In genomic region chr12:82728710-82729109, GRCh38 we compare ENCODE assay signal across 25 cellular contexts. TPM values are rescaled to one million over a fixed set of nuclear protein-coding genes. Genes with fewer than 3 reads are reported as not detected.
DNase-seq lines count a peak whose midpoint lies in the region; ATAC-seq, FAIRE-seq and TF ChIP-seq lines count a peak whose summit lies in the region.
"Had no signal": no experiment of that assay in that cellular context is flagged by ENCODE, and none has a peak within 500 bp of the region (broad histone marks: within the 10 kb centered on the region; RNA-seq: fewer than 3 reads in every experiment).

No MANE protein-coding gene starts in this region.

- POLR2A ChIA-PET in H1 (lab: Charles Lee; ENCODE audit: partially characterized antibody): no interaction called here

- H2BK15ac ChIP-seq in H1 (ENCODE audit: low read length): no peak overlapping the region

- intact Hi-C loops in activated T-helper 2 cell treated with anti-CD3 and anti-CD28 coated beads, Interferon-gamma antibody, Interleukin-2, Interleukin-4, amounts not matched to agents 10 μg/mL and 5 μg/mL and 100 μg/mL, durations not matched to agents 14 hours and 24 hours and 36 hours (cut with micrococcal nuclease): no loop called here

- H4K20me1 ChIP-seq in H1 (replicated peaks in 1 of 2; ENCODE audit: control insufficient read depth in 1 of 2, insufficient read depth in 2 of 2, low read length in 2 of 2): no peaks in the 10 kb centered on the region
- H4K20me1 ChIP-seq: BLaER1 treated with 17β-estradiol and CSF1 and Interleukin-3, amounts not matched to agents 10 nM and 100 nM had no signal

- H4K8ac ChIP-seq in H1 (ENCODE audit: extremely low read depth, insufficient read depth, low read length): 0 out of 2 replicates have a peak overlapping the region, but pooled peaks have one; percentile 25
- H4K8ac ChIP-seq in trophoblast cell (ENCODE audit: low read depth, low read length): no peak overlapping the region

- no peak overlapping the region for H3K9ac ChIP-seq in H1 (replicated peaks in 1 of 4; ENCODE audit: extremely low read depth in 1 of 4, low read depth in 3 of 4, low read length in 3 of 4)
- no peak overlapping the region for H3K9ac ChIP-seq in trophoblast cell (ENCODE audit: low read length)
- H3K9ac ChIP-seq: BLaER1 treated with 17β-estradiol and CSF1 and Interleukin-3, amounts not matched to agents 10 nM and 100 nM had no signal

- no peak for TF ChIP-seq CTCF in RWPE2 (IDR thresholded peaks at IDR 0.05; ENCODE audit: poor library complexity, severe bottlenecking)
- no peak for TF ChIP-seq CTCF in H1 (IDR thresholded peaks at IDR 0.05; ENCODE audit: control extremely low read depth in 1 of 3, insufficient read depth in 1 of 3, low read depth in 1 of 3, low read length in 3 of 3)

- H3K14ac ChIP-seq in H1 (ENCODE audit: insufficient read length): no peak overlapping the region
- H3K14ac ChIP-seq in trophoblast cell (ENCODE audit: low read length): no peak overlapping the region

- WGBS in H1 (ENCODE audit: extremely low coverage in 1 of 2, insufficient coverage in 1 of 2, insufficient read length in 1 of 2, insufficient replicate concordance in 2 of 2, low coverage in 1 of 2, low lambda C conversion rate in 2 of 2, missing lambda C conversion rate in 1 of 2), 2 experiments: 97% methylated on average over 16 of the region's 22 CpGs; no CpG with 5 or more reads in 1 of the 2 experiments
- WGBS in trophoblast cell (ENCODE audit: extremely low coverage, insufficient coverage, insufficient read length): no CpG with 5 or more reads among the region's 22 CpGs

- no peak overlapping the region for H2AFZ ChIP-seq in H1 (ENCODE audit: low read length)
- no peak overlapping the region for H2AFZ ChIP-seq in trophoblast cell (ENCODE audit: insufficient read depth, low read length, poor library complexity)
- H2AFZ ChIP-seq: GM23338 had no signal

- DNase-seq in RWPE2 (ENCODE audit: low spot score) (peak; percentile 48), H1 (ENCODE audit: low read depth in 1 of 2, low spot score in 2 of 2) (no peak), trophoblast cell (no peak), HUDEP-2 (lab: John Stamatoyannopoulos, UW; ENCODE audit: unreplicated experiment in 76 of 76) (no peak), foreskin melanocyte (no peak)
- no peak for DNase-seq in activated T-helper 2 cell treated with anti-CD3 and anti-CD28 coated beads, Interferon-gamma antibody, Interleukin-2, Interleukin-4, amounts not matched to agents 10 μg/mL and 5 μg/mL and 100 μg/mL, durations not matched to agents 14 hours and 24 hours and 36 hours (ENCODE audit: low spot score)
- DNase-seq: 8988T; ACHN; AML-193; BE2C; CD4-positive, alpha-beta T cell; CD8-positive, alpha-beta memory T cell; DMS 273 treated with DMSO at 0.1 percent for 48 hours; DMS79; EL; GDM1 had no signal

- no peak for ATAC-seq in RWPE2 (ENCODE audit: low read depth)
- ATAC-seq: A549, GM12878, GM23338 had no signal

- no peaks in the 10 kb centered on the region for H3K9me3 Mint-ChIP-seq in activated T-helper 2 cell treated with anti-CD3 and anti-CD28 coated beads, Interferon-gamma antibody, Interleukin-2, Interleukin-4, amounts not matched to agents 10 μg/mL and 5 μg/mL and 100 μg/mL, durations not matched to agents 14 hours and 24 hours and 36 hours
- H3K9me3 Mint-ChIP-seq: CD4-positive, alpha-beta T cell; CD8-positive, alpha-beta memory T cell had no signal

- H3K18ac ChIP-seq in H1 (ENCODE audit: extremely low read depth, low read length) (no peak overlapping the region), trophoblast cell (ENCODE audit: low read length) (peak overlapping the region; percentile 17)

- no peak for FAIRE-seq in H1 (lab: Jason Lieb, UNC)
- FAIRE-seq: A549, D721Med, GM12878, GM19239, H54 had no signal

- no peaks in the 10 kb centered on the region for H3K4me1 Mint-ChIP-seq in activated T-helper 2 cell treated with anti-CD3 and anti-CD28 coated beads, Interferon-gamma antibody, Interleukin-2, Interleukin-4, amounts not matched to agents 10 μg/mL and 5 μg/mL and 100 μg/mL, durations not matched to agents 14 hours and 24 hours and 36 hours (ENCODE audit: low read depth)

- no peak for TF ChIP-seq RAD21 in H1 (IDR thresholded peaks at IDR 0.05 in 1 of 2, conservative IDR thresholded peaks at IDR 0.05 in 1 of 2; ENCODE audit: low read depth in 2 of 2, low read length in 2 of 2)

- H2AK5ac ChIP-seq in H1 (ENCODE audit: low read depth, low read length) (no peak overlapping the region), trophoblast cell (ENCODE audit: low read length) (no peak overlapping the region)

- H3K4me3 Mint-ChIP-seq in activated T-helper 2 cell treated with anti-CD3 and anti-CD28 coated beads, Interferon-gamma antibody, Interleukin-2, Interleukin-4, amounts not matched to agents 10 μg/mL and 5 μg/mL and 100 μg/mL, durations not matched to agents 14 hours and 24 hours and 36 hours (ENCODE audit: low read depth): no peak overlapping the region
- H3K4me3 Mint-ChIP-seq: CD14-positive monocyte; CD4-positive, alpha-beta T cell; CD8-positive, alpha-beta memory T cell; GM23338 had no signal

- H2BK120ac ChIP-seq in H1 (replicated peaks; ENCODE audit: low read depth, low read length) (no peak overlapping the region), trophoblast cell (ENCODE audit: insufficient read depth, low read length, poor library complexity) (no peak overlapping the region)

- H3K27ac ChIP-seq in RWPE2 (ENCODE audit: poor library complexity, severe bottlenecking) (no peak overlapping the region), H1 (ENCODE audit: low read depth, low read length) (no peak overlapping the region), trophoblast cell (ENCODE audit: low read depth, low read length) (no peak overlapping the region)
- H3K27ac ChIP-seq: A549; BLaER1 treated with 17β-estradiol and CSF1 and Interleukin-3, amounts not matched to agents 10 nM and 100 nM had no signal

- H3K36me3 Mint-ChIP-seq in activated T-helper 2 cell treated with anti-CD3 and anti-CD28 coated beads, Interferon-gamma antibody, Interleukin-2, Interleukin-4, amounts not matched to agents 10 μg/mL and 5 μg/mL and 100 μg/mL, durations not matched to agents 14 hours and 24 hours and 36 hours (ENCODE audit: low read depth): no peaks in the 10 kb centered on the region

- no peaks in the 10 kb centered on the region for H3K79me1 ChIP-seq in H1 (ENCODE audit: low read depth, low read length)
- H3K79me1 ChIP-seq in trophoblast cell (ENCODE audit: low read length): peaks cover 2% of the 10 kb centered on the region

- no peak overlapping the region for H3K27ac Mint-ChIP-seq in activated T-helper 2 cell treated with anti-CD3 and anti-CD28 coated beads, Interferon-gamma antibody, Interleukin-2, Interleukin-4, amounts not matched to agents 10 μg/mL and 5 μg/mL and 100 μg/mL, durations not matched to agents 14 hours and 24 hours and 36 hours
- H3K27ac Mint-ChIP-seq: CD14-positive monocyte; CD4-positive, alpha-beta T cell; CD8-positive, alpha-beta memory T cell; GM23338 had no signal

- H2BK20ac ChIP-seq in H1 (ENCODE audit: low read length): no peak overlapping the region

- CTCF ChIA-PET in H1 (lab: Charles Lee; ENCODE audit: partially characterized antibody): interaction anchor here (0.7 to 1.7 kb wide), 2 partner anchors 24 to 37 kb away, joined by 3 read pairs; no protein-coding TSS in a partner anchor

- H4K91ac ChIP-seq in H1 (replicated peaks; ENCODE audit: insufficient read length, low read length) (no peak overlapping the region), trophoblast cell (ENCODE audit: low read depth, low read length) (no peak overlapping the region)

- no peak for TF ChIP-seq EP300 in H1 (IDR thresholded peaks at IDR 0.05; ENCODE audit: borderline replicate concordance in 1 of 2, low read depth in 2 of 2, low read length in 2 of 2)

- H3K56ac ChIP-seq in H1 (replicated peaks; ENCODE audit: insufficient read length, low read depth, low read length): no peak overlapping the region

- H3K27me3 ChIP-seq in RWPE2 (ENCODE audit: insufficient read depth, poor library complexity, severe bottlenecking): no peaks in the 10 kb centered on the region
- H3K27me3 ChIP-seq in H1 (replicated peaks in 1 of 4; ENCODE audit: control insufficient read depth in 3 of 4, extremely low read depth in 1 of 4, insufficient read depth in 3 of 4, low read length in 3 of 4): no peaks in the 10 kb centered on the region
- no peaks in the 10 kb centered on the region for H3K27me3 ChIP-seq in trophoblast cell (ENCODE audit: insufficient read depth, low read length)
- H3K27me3 ChIP-seq: BE2C; BLaER1 treated with 17β-estradiol and CSF1 and Interleukin-3, amounts not matched to agents 10 nM and 100 nM had no signal

- no peaks in the 10 kb centered on the region for H3K36me3 ChIP-seq in RWPE2 (ENCODE audit: low read depth)
- peaks cover 0 to 4% (median 0%) of the 10 kb centered on the region in 4 experiments; a peak in 1 of 8 replicates for H3K36me3 ChIP-seq in H1 (ENCODE audit: control insufficient read depth in 2 of 4, insufficient read depth in 4 of 4, low read length in 3 of 4)
- H3K36me3 ChIP-seq in trophoblast cell (ENCODE audit: control insufficient read depth in 1 of 2, insufficient read depth in 2 of 2, low read length in 2 of 2): peaks cover 10 to 11% of the 10 kb centered on the region in 2 experiments
- H3K36me3 ChIP-seq: BE2C; BLaER1 treated with 17β-estradiol and CSF1 and Interleukin-3, amounts not matched to agents 10 nM and 100 nM; HAP-1 had no signal

- TF ChIP-seq POLR2A in H1 (IDR thresholded peaks at IDR 0.05; ENCODE audit: control extremely low read depth in 1 of 2, low read depth in 2 of 2, low read length in 2 of 2): no peak

- no peak overlapping the region for H3K23ac ChIP-seq in H1 (ENCODE audit: insufficient read length)
- H3K23ac ChIP-seq in trophoblast cell (ENCODE audit: low read length): no peak overlapping the region

- H3K4me2 ChIP-seq in H1 (ENCODE audit: insufficient read depth in 1 of 2, low read depth in 2 of 2, low read length in 2 of 2) (no peak overlapping the region), trophoblast cell (ENCODE audit: low read length) (no peak overlapping the region)
- H3K4me2 ChIP-seq: A549; BLaER1 treated with 17β-estradiol and CSF1 and Interleukin-3, amounts not matched to agents 10 nM and 100 nM; GM23338 had no signal

- no peak overlapping the region for H4K5ac ChIP-seq in H1 (ENCODE audit: insufficient read length, low read depth, low read length)

- H3K79me2 ChIP-seq in H1 (ENCODE audit: control insufficient read depth in 1 of 2, insufficient read depth in 2 of 2, low read length in 2 of 2) (no peaks in the 10 kb centered on the region), trophoblast cell (ENCODE audit: control insufficient read depth, insufficient read depth, low read length, poor library complexity) (peaks cover 2% of the 10 kb centered on the region)

- peak overlapping the region; percentile 14 for H4K12ac ChIP-seq in trophoblast cell (ENCODE audit: low read depth, low read length)

- no peaks in the 10 kb centered on the region for H3K4me1 ChIP-seq in RWPE2 (ENCODE audit: insufficient read depth, poor library complexity, severe bottlenecking)
- 0 out of 7 replicates have a peak, but pooled peaks cover 0 to 2% (median under 1%) of the 10 kb centered on the region in 4 experiments for H3K4me1 ChIP-seq in H1 (replicated peaks in 1 of 4; ENCODE audit: control insufficient read depth in 3 of 4, insufficient read depth in 4 of 4, low read length in 3 of 4)
- H3K4me1 ChIP-seq in trophoblast cell (ENCODE audit: control insufficient read depth in 1 of 2, insufficient read depth in 2 of 2, low read length in 2 of 2): peaks cover 0 to 2% of the 10 kb centered on the region in 2 experiments
- H3K4me1 ChIP-seq: A549; BLaER1 treated with 17β-estradiol and CSF1 and Interleukin-3, amounts not matched to agents 10 nM and 100 nM had no signal

- H2BK12ac ChIP-seq in H1 (ENCODE audit: low read depth, low read length): no peak overlapping the region
- no peak overlapping the region for H2BK12ac ChIP-seq in trophoblast cell (ENCODE audit: low read length)

- H3K4me3 ChIP-seq in RWPE2 (ENCODE audit: severe bottlenecking) (no peak overlapping the region), H1 (ENCODE audit: extremely low read depth in 1 of 4, insufficient read depth in 2 of 4, low read depth in 3 of 4, low read length in 4 of 4) (no peak overlapping the region), trophoblast cell (ENCODE audit: low read depth, low read length) (no peak overlapping the region)
- H3K4me3 ChIP-seq: A549; BLaER1 treated with 17β-estradiol and CSF1 and Interleukin-3, amounts not matched to agents 10 nM and 100 nM; GM12878; GM23338; HAP-1 had no signal

- H3K23me2 ChIP-seq in H1 (ENCODE audit: low read depth, low read length): no peaks in the 10 kb centered on the region

- H3K27me3 Mint-ChIP-seq in activated T-helper 2 cell treated with anti-CD3 and anti-CD28 coated beads, Interferon-gamma antibody, Interleukin-2, Interleukin-4, amounts not matched to agents 10 μg/mL and 5 μg/mL and 100 μg/mL, durations not matched to agents 14 hours and 24 hours and 36 hours (ENCODE audit: low read depth): no peaks in the 10 kb centered on the region
- H3K27me3 Mint-ChIP-seq: CD4-positive, alpha-beta T cell; CD8-positive, alpha-beta memory T cell had no signal

- H2BK5ac ChIP-seq in H1 (ENCODE audit: low read depth, low read length): no peak overlapping the region
- no peak overlapping the region for H2BK5ac ChIP-seq in trophoblast cell (ENCODE audit: low read depth, low read length, poor library complexity)

- no peaks in the 10 kb centered on the region for H3K9me3 ChIP-seq in RWPE2 (ENCODE audit: severe bottlenecking)
- peaks cover 0 to 7% of the 10 kb centered on the region in 2 experiments; a peak in 1 of 4 replicates for H3K9me3 ChIP-seq in H1 (ENCODE audit: insufficient read depth in 2 of 2, low read depth in 1 of 2, low read length in 1 of 2)
- H3K9me3 ChIP-seq in trophoblast cell (ENCODE audit: insufficient read depth, low read depth, low read length): peaks cover 5% of the 10 kb centered on the region
- H3K9me3 ChIP-seq: A549, BE2C, HAP-1 had no signal

- H3K4ac ChIP-seq in H1 (replicated peaks; ENCODE audit: insufficient read length, low read depth, low read length): no peak overlapping the region
- peak overlapping the region; percentile 12 for H3K4ac ChIP-seq in trophoblast cell (ENCODE audit: low read depth, low read length)

RNA-seq across cellular contexts. Expression of gene TMTC2, which starts 42.0 kb away (rescaled TPM):
- 3.9 and 4.2 TPM in 2 replicates for total RNA-seq in H1 (2021; fragmentation: NEBNext Ultra II Directional; extraction: Animal tissue kit (Norgen Biotek cat#: 25700))
- 2.3 and 2.7 TPM in 2 replicates for polyA plus RNA-seq in H1 (2011; rRNA removed)
- polyA plus RNA-seq in H1 (2011; cell fraction: cytosol; rRNA removed): 2.8 TPM
- 5.5 TPM for polyA plus RNA-seq in H1 (2011; cell fraction: nucleus; rRNA removed)
- polyA plus RNA-seq in H1 (2012, experiment 1 of 2): 2.4 to 2.9 TPM (median 2.5 TPM) in 4 replicates
- 0.59 TPM for polyA plus RNA-seq in H1 (2012, experiment 2 of 2)
- 3.2 TPM for polyA plus RNA-seq in H1 (2013, experiment 1 of 2)
- 3.6 TPM for polyA plus RNA-seq in H1 (2013, experiment 2 of 2)
- 10.5 and 10.8 TPM in 2 replicates for polyA minus RNA-seq in H1 (2011; rRNA and poly(A)+ RNA removed)
- polyA minus RNA-seq in H1 (2011; cell fraction: cytosol; rRNA and poly(A)+ RNA removed): 3.8 TPM
- polyA minus RNA-seq in H1 (2011; cell fraction: nucleus; rRNA and poly(A)+ RNA removed): 31.0 TPM
- 36.7 and 39.0 TPM in 2 replicates for polyA plus RNA-seq in trophoblast cell (2013)
- total RNA-seq in activated T-helper 2 cell treated with anti-CD3 and anti-CD28 coated beads, Interferon-gamma antibody, Interleukin-2, Interleukin-4, amounts not matched to agents 10 μg/mL and 5 μg/mL and 100 μg/mL, durations not matched to agents 14 hours and 24 hours and 36 hours: 2.5 and 3.0 TPM in 2 replicates
